Comparison of ENCODE assay signal across 12 cellular contexts in the genomic region with DNA sequence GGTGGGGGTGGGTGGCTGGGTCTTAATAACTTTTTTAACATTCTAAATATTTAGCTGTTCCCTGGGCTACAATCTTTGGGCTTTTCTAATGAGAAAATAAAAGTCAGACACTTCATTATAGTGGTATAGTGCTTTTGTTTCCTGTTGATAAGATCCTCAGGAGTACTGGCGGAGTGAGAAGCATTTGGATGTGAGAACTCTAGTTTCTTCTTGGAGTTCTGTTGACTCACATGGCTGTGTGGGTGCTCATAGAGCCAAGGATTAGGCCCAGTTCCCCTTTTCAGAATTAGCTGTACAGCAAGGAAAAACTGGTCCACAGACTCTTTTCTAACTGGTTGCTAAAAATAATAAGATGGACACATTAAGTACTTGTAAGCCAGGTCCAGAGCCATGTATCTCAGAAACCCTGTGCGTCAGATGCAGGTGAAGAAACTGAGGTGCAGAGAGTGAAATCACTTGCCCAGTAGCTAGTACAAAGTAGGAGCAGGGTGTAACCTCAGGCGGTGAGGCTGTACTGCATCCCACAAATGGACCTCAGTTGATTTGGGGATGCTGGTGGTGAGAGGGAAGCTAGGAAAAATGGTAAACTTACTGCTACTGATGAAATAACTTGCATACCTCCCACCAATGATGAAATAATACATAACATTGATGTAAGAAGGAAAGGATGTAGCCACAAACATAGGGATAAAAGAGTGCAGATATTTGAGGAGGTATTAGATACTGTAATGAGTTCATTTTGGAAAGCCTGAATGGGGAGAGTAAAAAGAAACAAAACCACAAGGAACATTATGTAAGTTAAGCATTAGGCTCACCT. TPM values are rescaled to one million over a fixed set of nuclear protein-coding genes. Genes with fewer than 3 reads are reported as not detected.
DNase-seq lines count a peak whose midpoint lies in the region; ATAC-seq and TF ChIP-seq lines count a peak whose summit lies in the region.
"Had no signal": no experiment of that assay in that cellular context is flagged by ENCODE, and none has a peak within 500 bp of the region (broad histone marks: within the 10 kb centered on the region; RNA-seq: fewer than 3 reads in every experiment).

No MANE protein-coding gene starts in this region.

- H3K9me3 Mint-ChIP-seq in activated T-helper 17 cell treated with anti-CD3 and anti-CD28 coated beads, Interleukin-2, amount 50 U/mL, for 72 hours = no peaks in the 10 kb centered on the region

- peaks cover 54% of the 10 kb centered on the region for H3K36me3 Mint-ChIP-seq in activated T-helper 17 cell treated with anti-CD3 and anti-CD28 coated beads, Interleukin-2, amount 50 U/mL, for 72 hours (ENCODE audit: low read depth)

- H3K36me3 ChIP-seq in left ventricle myocardium inferior = peaks cover 20% of the 10 kb centered on the region
- H3K36me3 ChIP-seq in aorta (ENCODE audit: control insufficient read depth in 1 of 2, insufficient read depth in 2 of 2, low read length in 1 of 2) = no peaks in the 10 kb centered on the region
- H3K36me3 ChIP-seq in adrenal gland (replicated peaks in 1 of 2) = no peaks in the 10 kb centered on the region

- CTCF ChIA-PET in HEK293T (lab: Yijun Ruan, JAX) = interaction anchor here (1.0 to 1.7 kb wide), 2 partner anchors 13 to 138 kb away, joined by 3 to 9 read pairs; no protein-coding TSS in a partner anchor

- H3K27ac ChIP-seq in left ventricle myocardium inferior (replicated peaks) = peak overlapping the region; percentile 95
- H3K27ac ChIP-seq in aorta (ENCODE audit: low read depth in 1 of 2, low read length in 2 of 2) = peak overlapping the region; percentile 10 to 30
- H3K27ac ChIP-seq in adrenal gland = peak overlapping the region in 2 of 5 donors; percentile 53 to 56
- H3K27ac ChIP-seq: epithelial cell of prostate had no signal

- H3K4me1 ChIP-seq in left ventricle myocardium inferior (peaks cover 69% of the 10 kb centered on the region), mononuclear cell (ENCODE audit: insufficient read depth, low read length) (peaks cover 42% of the 10 kb centered on the region), aorta (ENCODE audit: control insufficient read depth in 1 of 2, insufficient read depth in 2 of 2, low read length in 2 of 2) (no peaks in the 10 kb centered on the region), adrenal gland (replicated peaks in 1 of 2) (peaks cover 8 to 41% of the 10 kb centered on the region in 2 donors)

- H3K27me3 ChIP-seq in left ventricle myocardium inferior (ENCODE audit: low read depth) (no peaks in the 10 kb centered on the region), mononuclear cell (ENCODE audit: insufficient read depth, low read length) (peaks cover 4% of the 10 kb centered on the region), aorta (ENCODE audit: control insufficient read depth in 1 of 2, insufficient read depth in 2 of 2, low read length in 1 of 2) (no peaks in the 10 kb centered on the region), adrenal gland (no peaks in the 10 kb centered on the region)

- H3K4me3 ChIP-seq in left ventricle myocardium inferior = peak overlapping the region; percentile 98
- peak overlapping the region; percentile 75 for H3K4me3 ChIP-seq in mononuclear cell (ENCODE audit: low read length)
- H3K4me3 ChIP-seq in aorta (ENCODE audit: low read length in 2 of 2) = peak overlapping the region; percentile 86 to 87
- peak overlapping the region in 1 of 4 donors; percentile 77 for H3K4me3 ChIP-seq in adrenal gland

- no peaks in the 10 kb centered on the region for H3K9me3 ChIP-seq in left ventricle myocardium inferior (replicated peaks)
- no peaks in the 10 kb centered on the region for H3K9me3 ChIP-seq in mononuclear cell (ENCODE audit: low read depth, low read length)
- H3K9me3 ChIP-seq in aorta (ENCODE audit: control insufficient read depth, low read length) = no peaks in the 10 kb centered on the region
- H3K9me3 ChIP-seq in adrenal gland (replicated peaks in 1 of 3) = no peaks in the 10 kb centered on the region

- H3K27ac Mint-ChIP-seq in activated T-helper 17 cell treated with anti-CD3 and anti-CD28 coated beads, Interleukin-2, amount 50 U/mL, for 72 hours = peak overlapping the region; percentile 89

- no peak for DNase-seq in left ventricle myocardium inferior
- no peak for DNase-seq in Right ventricle myocardium superior
- no peak for DNase-seq in aorta
- no peak for DNase-seq in hippocampal formation (lab: John Stamatoyannopoulos, UW)
- no peak for DNase-seq in HEK293T (ENCODE audit: extremely low spot score)
- no peak for DNase-seq in adrenal gland
- DNase-seq: midbrain, NCI-H2081 had no signal

- no peak for TF ChIP-seq POLR2A in adrenal gland (IDR thresholded peaks at IDR 0.05)

- 10 to 12% methylated on average over 3 of the region's 3 CpGs for whole genome bisulfite sequencing in aorta, 2 donors
- 54 to 72% (median 64%) methylated on average over 3 of the region's 3 CpGs for WGBS in adrenal gland, 4 donors

- intact Hi-C loops in left ventricle myocardium inferior (cut with micrococcal nuclease) = loop anchor here (10.0 kb wide), 2 partner anchors 89 to 141 kb away; no protein-coding TSS in a partner anchor
- intact Hi-C loops in Right ventricle myocardium superior (cut with DNase I) = loop anchor here (5.0 kb wide), 1 partner anchor 87 kb away; no protein-coding TSS in a partner anchor
- intact Hi-C loops in aorta (cut with DNase I) = loop anchor here (2.0 to 10.0 kb wide), 2 partner anchors 55 to 139 kb away; no protein-coding TSS in a partner anchor
- intact Hi-C loops in adrenal gland (cut with DNase I) = loop anchor here (10.0 kb wide), 2 partner anchors 79 to 139 kb away; no protein-coding TSS in a partner anchor

- H3K4me3 Mint-ChIP-seq in activated T-helper 17 cell treated with anti-CD3 and anti-CD28 coated beads, Interleukin-2, amount 50 U/mL, for 72 hours = peak overlapping the region; percentile 94

- H3K27me3 Mint-ChIP-seq in activated T-helper 17 cell treated with anti-CD3 and anti-CD28 coated beads, Interleukin-2, amount 50 U/mL, for 72 hours = no peaks in the 10 kb centered on the region

- TF ChIP-seq CTCF in left ventricle myocardium inferior (IDR thresholded peaks at IDR 0.05; ENCODE audit: borderline replicate concordance) = no peak
- no peak for TF ChIP-seq CTCF in adrenal gland (IDR thresholded peaks at IDR 0.05)

- ATAC-seq in Right ventricle myocardium superior (ENCODE audit: poor library complexity) = no peak
- ATAC-seq in activated T-helper 17 cell treated with anti-CD3 and anti-CD28 coated beads, Interleukin-2, amount 50 U/mL, for 72 hours (replicated peaks) = no peak
- no peak for ATAC-seq in aorta (ENCODE audit: low FRiP score)
- ATAC-seq: activated CD4-positive, CD25-positive, alpha-beta regulatory T cell treated with anti-CD3 and anti-CD28 coated beads, Interleukin-2, amount 50 U/mL, for 24 hours had no signal

- H3K4me1 Mint-ChIP-seq in activated T-helper 17 cell treated with anti-CD3 and anti-CD28 coated beads, Interleukin-2, amount 50 U/mL, for 72 hours = peaks cover 28% of the 10 kb centered on the region

- POLR2A ChIA-PET in HEK293T (lab: Yijun Ruan, JAX) = no interaction called here

TF ChIP-seq in HEK293T, 16 proteins besides CTCF, POLR2A, EP300 and RAD21:
- TF ChIP-seq LEF1 (IDR thresholded peaks at IDR 0.05; ENCODE audit: borderline replicate concordance) (no peak), ELF4 (IDR thresholded peaks at IDR 0.05) (no peak)
- TF ChIP-seq, protein P1, sequence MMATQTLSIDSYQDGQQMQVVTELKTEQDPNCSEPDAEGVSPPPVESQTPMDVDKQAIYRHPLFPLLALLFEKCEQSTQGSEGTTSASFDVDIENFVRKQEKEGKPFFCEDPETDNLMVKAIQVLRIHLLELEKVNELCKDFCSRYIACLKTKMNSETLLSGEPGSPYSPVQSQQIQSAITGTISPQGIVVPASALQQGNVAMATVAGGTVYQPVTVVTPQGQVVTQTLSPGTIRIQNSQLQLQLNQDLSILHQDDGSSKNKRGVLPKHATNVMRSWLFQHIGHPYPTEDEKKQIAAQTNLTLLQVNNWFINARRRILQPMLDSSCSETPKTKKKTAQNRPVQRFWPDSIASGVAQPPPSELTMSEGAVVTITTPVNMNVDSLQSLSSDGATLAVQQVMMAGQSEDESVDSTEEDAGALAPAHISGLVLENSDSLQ (IDR thresholded peaks at IDR 0.05) = no peak

RNA-seq across cellular contexts. Expression of a gene that starts 2.4 kb away (rescaled TPM):
- total RNA-seq in left ventricle myocardium inferior (29.0 TPM), Right ventricle myocardium superior (17.1 TPM), mononuclear cell (116 TPM), aorta (100 to 1,000 TPM; 227 to 294 TPM), adrenal gland (100 to 1,000 TPM in 1 of 8 donors, 10 to 100 TPM in 7; 55.8 to 110 (median 82.0) TPM)
- 10 to 100 TPM; 78.5 to 84.6 TPM for total RNA-seq in activated T-helper 17 cell treated with anti-CD3 and anti-CD28 coated beads, Interleukin-2, amount 50 U/mL, for 72 hours
- polyA plus RNA-seq in aorta (10 to 100 TPM; 30.7 to 71.3 TPM), adrenal gland (10 to 100 TPM; 21.6 to 71.4 (median 24.9) TPM)

RNA-seq across cellular contexts. Expression of a gene that starts 28.4 kb away (rescaled TPM):
- total RNA-seq in left ventricle myocardium inferior (8.6 TPM), Right ventricle myocardium superior (7.6 TPM), mononuclear cell (31.7 TPM), aorta (10 to 100 TPM; 26.5 to 35.8 TPM), adrenal gland (100 to 1,000 TPM in 1 of 8 donors, 10 to 100 TPM in 7; 27.0 to 109 (median 41.7) TPM)
- total RNA-seq in activated T-helper 17 cell treated with anti-CD3 and anti-CD28 coated beads, Interleukin-2, amount 50 U/mL, for 72 hours = 1 to 10 TPM; 5.9 to 7.6 TPM
- polyA plus RNA-seq in aorta (10 to 100 TPM; 23.3 to 30.4 TPM), adrenal gland (10 to 100 TPM in 2 of 3 donors, 1 to 10 TPM in 1; 8.0 to 23.3 (median 11.5) TPM)
